15 cellular contexts compared by ENCODE assay signal in genomic region chr10:79409038-79410035, GRCh38. TPM values are rescaled to one million over a fixed set of nuclear protein-coding genes. Genes with fewer than 3 reads are reported as not detected.
DNase-seq lines count a peak whose midpoint lies in the region; ATAC-seq and TF ChIP-seq lines count a peak whose summit lies in the region.
"Had no signal": no experiment of that assay in that cellular context is flagged by ENCODE, and none has a peak within 500 bp of the region (broad histone marks: within the 10 kb centered on the region; RNA-seq: fewer than 3 reads in every experiment).

No MANE protein-coding gene starts in this region.

- H3K9me3 ChIP-seq in SK-N-SH, result no peaks in the 10 kb centered on the region
- no peaks in the 10 kb centered on the region for H3K9me3 ChIP-seq in right cardiac atrium (ENCODE audit: control insufficient read depth, low read length)
- H3K9me3 ChIP-seq in upper lobe of left lung, result no peaks in the 10 kb centered on the region

- CTCF ChIA-PET in SK-N-SH (lab: Yijun Ruan, JAX), result interaction anchor here (0.8 to 1.8 kb wide), 4 partner anchors 9 to 78 kb away, joined by 3 to 7 read pairs (median 6); no protein-coding TSS in a partner anchor

- no peaks in the 10 kb centered on the region for H3F3A ChIP-seq in SK-N-SH (replicated peaks; ENCODE audit: insufficient read depth)

- TF ChIP-seq RAD21 in SK-N-SH (IDR thresholded peaks at IDR 0.05; ENCODE audit: low read length), result no peak

- H3K27me3 ChIP-seq in SK-N-SH (ENCODE audit: insufficient read depth) (no peaks in the 10 kb centered on the region), right cardiac atrium (ENCODE audit: control insufficient read depth, insufficient read depth) (no peaks in the 10 kb centered on the region), upper lobe of left lung (no peaks in the 10 kb centered on the region)

- H3K4me1 ChIP-seq in SK-N-SH (ENCODE audit: control insufficient read depth in 1 of 2, insufficient read depth in 2 of 2, low read depth in 1 of 2, low read length in 1 of 2) (peaks cover 30 to 57% of the 10 kb centered on the region in 2 experiments), right cardiac atrium (ENCODE audit: control insufficient read depth, insufficient read depth, low read length) (peaks cover 64% of the 10 kb centered on the region), upper lobe of left lung (peaks cover 48 to 77% (median 72%) of the 10 kb centered on the region in 4 donors)

- H3K9me2 ChIP-seq in SK-N-SH, result no peaks in the 10 kb centered on the region

- H3K9ac ChIP-seq in SK-N-SH, result no peak overlapping the region

- peaks cover 6% of the 10 kb centered on the region; the same call in 1 of the 2 replicates for H3K79me2 ChIP-seq in SK-N-SH (ENCODE audit: insufficient read depth)

- no peak for ATAC-seq in SK-N-SH treated with all-trans-retinoic acid at 6 μM for 48 hours
- peak; percentile 1 to 4 for ATAC-seq in right cardiac atrium
- ATAC-seq in upper lobe of left lung (ENCODE audit: low FRiP score in 2 of 2), result no peak
- no peak for ATAC-seq in GM18517 (IDR thresholded peaks at IDR 0.05; ENCODE audit: unreplicated experiment)

- intact Hi-C loops in right cardiac atrium (cut with DNase I), result loop anchor here in 1 of 4 donors (5.0 kb wide), 1 partner anchor 33 kb away; no protein-coding TSS in a partner anchor

- no peak overlapping the region for H2AFZ ChIP-seq in SK-N-SH (ENCODE audit: low read depth)

- DNase-seq in SK-N-SH, result no peak
- peak in 2 of 3 donors; percentile 71 to 73 for DNase-seq in right cardiac atrium
- DNase-seq in nucleus accumbens (lab: John Stamatoyannopoulos, UW), result peak in 53 of 56 donors; percentile 67 to 99 (median 95)
- no peak for DNase-seq in upper lobe of left lung
- no peak for DNase-seq in DMS153 (lab: John Stamatoyannopoulos, UW)
- no peak for DNase-seq in NCI-H2171 (lab: John Stamatoyannopoulos, UW)
- DNase-seq: activated naive CD8-positive, alpha-beta T cell treated with anti-CD3 and anti-CD28 coated beads for 36 hours; COR-L47; effector CD8-positive, alpha-beta T cell; foreskin melanocyte; NCI-H1417 treated with DMSO at 0.1 percent for 48 hours; retina; SHP77 treated with DMSO at 0.1 percent for 48 hours had no signal

- H3K36me3 ChIP-seq in SK-N-SH (replicated peaks in 1 of 2; ENCODE audit: control insufficient read depth in 1 of 2, insufficient read depth in 2 of 2, low read length in 1 of 2), result no peaks in the 10 kb centered on the region
- no peaks in the 10 kb centered on the region for H3K36me3 ChIP-seq in upper lobe of left lung

- TF ChIP-seq EP300 in SK-N-SH (IDR thresholded peaks at IDR 0.05; ENCODE audit: borderline replicate concordance in 1 of 2, low read depth in 1 of 2, low read length in 1 of 2), result no peak
- TF ChIP-seq EP300 in upper lobe of left lung (IDR thresholded peaks at IDR 0.05), result no peak

- peak overlapping the region; percentile 62; the same call in 1 of the 2 replicates for H3K4me2 ChIP-seq in SK-N-SH

- WGBS in SK-N-SH (ENCODE audit: low lambda C conversion rate), result 91% methylated on average over 15 of the region's 15 CpGs
- 58% methylated on average over 15 of the region's 15 CpGs for WGBS in right cardiac atrium
- WGBS in upper lobe of left lung, 2 donors, result 59 to 76% methylated on average over 13 to 15 of the region's 15 CpGs

- POLR2A ChIA-PET in SK-N-SH (lab: Yijun Ruan, JAX), result no interaction called here

- H3K4me3 ChIP-seq in SK-N-SH (ENCODE audit: low read depth in 2 of 2, low read length in 1 of 2) (no peak overlapping the region), right cardiac atrium (ENCODE audit: low read length) (no peak overlapping the region), upper lobe of left lung (no peak overlapping the region)

- H4K20me1 ChIP-seq in SK-N-SH (ENCODE audit: insufficient read depth), result peaks cover 28% of the 10 kb centered on the region; the same call in 1 of the 2 replicates

- TF ChIP-seq CTCF in SK-N-SH (IDR thresholded peaks at IDR 0.05), result no peak
- TF ChIP-seq CTCF in upper lobe of left lung (IDR thresholded peaks at IDR 0.05), result no peak

- peak overlapping the region in 1 of 2 experiments; percentile 95; a peak in 2 of 4 replicates for H3K27ac ChIP-seq in SK-N-SH (ENCODE audit: low read depth in 2 of 2, low read length in 1 of 2)
- H3K27ac ChIP-seq in right cardiac atrium (ENCODE audit: low read length), result peak overlapping the region; percentile 19
- peak overlapping the region in 3 of 4 donors; percentile 15 to 70 (median 68) for H3K27ac ChIP-seq in upper lobe of left lung

- no peak for TF ChIP-seq POLR2A in upper lobe of left lung (IDR thresholded peaks at IDR 0.05)

TF ChIP-seq in SK-N-SH, 30 proteins besides CTCF, POLR2A, EP300 and RAD21:
- TF ChIP-seq, protein P1, sequence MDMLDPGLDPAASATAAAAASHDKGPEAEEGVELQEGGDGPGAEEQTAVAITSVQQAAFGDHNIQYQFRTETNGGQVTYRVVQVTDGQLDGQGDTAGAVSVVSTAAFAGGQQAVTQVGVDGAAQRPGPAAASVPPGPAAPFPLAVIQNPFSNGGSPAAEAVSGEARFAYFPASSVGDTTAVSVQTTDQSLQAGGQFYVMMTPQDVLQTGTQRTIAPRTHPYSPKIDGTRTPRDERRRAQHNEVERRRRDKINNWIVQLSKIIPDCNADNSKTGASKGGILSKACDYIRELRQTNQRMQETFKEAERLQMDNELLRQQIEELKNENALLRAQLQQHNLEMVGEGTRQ (IDR thresholded peaks at IDR 0.05; ENCODE audit: borderline replicate concordance, low read depth, low read length), result no peak
- TF ChIP-seq, protein P2, sequence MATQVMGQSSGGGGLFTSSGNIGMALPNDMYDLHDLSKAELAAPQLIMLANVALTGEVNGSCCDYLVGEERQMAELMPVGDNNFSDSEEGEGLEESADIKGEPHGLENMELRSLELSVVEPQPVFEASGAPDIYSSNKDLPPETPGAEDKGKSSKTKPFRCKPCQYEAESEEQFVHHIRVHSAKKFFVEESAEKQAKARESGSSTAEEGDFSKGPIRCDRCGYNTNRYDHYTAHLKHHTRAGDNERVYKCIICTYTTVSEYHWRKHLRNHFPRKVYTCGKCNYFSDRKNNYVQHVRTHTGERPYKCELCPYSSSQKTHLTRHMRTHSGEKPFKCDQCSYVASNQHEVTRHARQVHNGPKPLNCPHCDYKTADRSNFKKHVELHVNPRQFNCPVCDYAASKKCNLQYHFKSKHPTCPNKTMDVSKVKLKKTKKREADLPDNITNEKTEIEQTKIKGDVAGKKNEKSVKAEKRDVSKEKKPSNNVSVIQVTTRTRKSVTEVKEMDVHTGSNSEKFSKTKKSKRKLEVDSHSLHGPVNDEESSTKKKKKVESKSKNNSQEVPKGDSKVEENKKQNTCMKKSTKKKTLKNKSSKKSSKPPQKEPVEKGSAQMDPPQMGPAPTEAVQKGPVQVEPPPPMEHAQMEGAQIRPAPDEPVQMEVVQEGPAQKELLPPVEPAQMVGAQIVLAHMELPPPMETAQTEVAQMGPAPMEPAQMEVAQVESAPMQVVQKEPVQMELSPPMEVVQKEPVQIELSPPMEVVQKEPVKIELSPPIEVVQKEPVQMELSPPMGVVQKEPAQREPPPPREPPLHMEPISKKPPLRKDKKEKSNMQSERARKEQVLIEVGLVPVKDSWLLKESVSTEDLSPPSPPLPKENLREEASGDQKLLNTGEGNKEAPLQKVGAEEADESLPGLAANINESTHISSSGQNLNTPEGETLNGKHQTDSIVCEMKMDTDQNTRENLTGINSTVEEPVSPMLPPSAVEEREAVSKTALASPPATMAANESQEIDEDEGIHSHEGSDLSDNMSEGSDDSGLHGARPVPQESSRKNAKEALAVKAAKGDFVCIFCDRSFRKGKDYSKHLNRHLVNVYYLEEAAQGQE (IDR thresholded peaks at IDR 0.05; ENCODE audit: low read depth, low read length), result no peak

TF ChIP-seq in SK-N-SH treated with all-trans-retinoic acid at 6 μM for 48 hours, 23 proteins besides CTCF, POLR2A, EP300 and RAD21 (continues in another document):
- TF ChIP-seq ISL1 (CRISPR knock-in tag; IDR thresholded peaks at IDR 0.05) (no peak), SNAI2 (CRISPR knock-in tag; IDR thresholded peaks at IDR 0.05) (no peak), TSHZ2 (CRISPR knock-in tag; IDR thresholded peaks at IDR 0.05) (no peak), CREB5 (CRISPR knock-in tag; IDR thresholded peaks at IDR 0.05; ENCODE audit: low read depth) (no peak)

RNA-seq across cellular contexts. Expression of gene ZCCHC24, which starts 36.1 kb away (rescaled TPM):
- 15.8 and 16.2 TPM in 2 replicates for polyA plus RNA-seq in SK-N-SH (2012; rRNA removed)
- polyA plus RNA-seq in SK-N-SH (2012; cell fraction: cytosol; rRNA removed), result 10.3 and 13.2 TPM in 2 replicates
- 12.8 and 15.3 TPM in 2 replicates for polyA plus RNA-seq in SK-N-SH (2012; cell fraction: nucleus; rRNA removed)
- total RNA-seq in right cardiac atrium, result 10 to 100 TPM; 60.4 to 75.3 (median 63.8) TPM
- polyA plus RNA-seq in right cardiac atrium, result 31.3 TPM
- 10 to 100 TPM; 12.6 to 45.7 (median 21.0) TPM for total RNA-seq in upper lobe of left lung

Comparison
In these comparisons a context has a peak if more than half of its experiments do, and no peak if none do; other contexts are left out.
1. DNase-seq: peak in right cardiac atrium (2 of 3) and nucleus accumbens (53 of 56); none in SK-N-SH (single experiment), upper lobe of left lung (0 of 2), DMS153 (single experiment) and NCI-H2171 (single experiment).
2. ATAC-seq: peak in right cardiac atrium (2 of 2); none in SK-N-SH treated with all-trans-retinoic acid at 6 μM for 48 hours (single experiment), upper lobe of left lung (0 of 2) and GM18517 (single experiment).